In the genomic region with DNA sequence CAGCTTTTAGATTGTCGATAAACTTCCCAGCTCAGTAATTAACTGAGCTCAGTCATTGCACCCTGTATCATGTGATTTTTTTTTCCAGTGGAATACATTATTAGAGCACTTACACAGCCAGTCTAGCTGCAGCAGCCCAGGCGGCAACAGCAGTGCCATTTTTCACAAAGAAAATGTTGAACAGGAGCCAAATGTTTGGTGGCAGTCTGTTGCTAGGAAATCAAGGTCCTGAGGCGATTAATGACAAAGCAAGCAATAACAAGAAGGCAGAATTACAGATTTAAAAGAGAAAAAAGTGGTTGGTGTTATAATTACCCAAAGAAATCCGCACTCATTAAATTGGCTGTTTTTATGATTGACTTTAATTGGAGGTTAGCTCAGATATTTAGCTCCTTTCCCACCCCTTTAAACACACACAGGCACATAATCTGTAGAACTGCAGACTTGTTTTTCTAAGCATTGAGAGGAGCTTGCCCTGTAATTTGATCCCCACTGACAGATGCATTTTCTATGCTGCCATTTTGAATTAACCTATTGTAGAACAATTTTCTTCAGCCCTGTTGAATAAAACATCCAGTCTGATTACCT, we compare ENCODE assay signal across 1 cellular context.
TF ChIP-seq lines count a peak whose summit lies in the region.

No MANE protein-coding gene starts in this region.

TF ChIP-seq in H1, 55 proteins besides CTCF, POLR2A, EP300 and RAD21:
- TF ChIP-seq YY1 (IDR thresholded peaks at IDR 0.05; ENCODE audit: low read depth, low read length) (peak; percentile 69; the same call in 1 of the 2 replicates), JUND (IDR thresholded peaks at IDR 0.05; ENCODE audit: low read length) (no peak)
